In the genomic region with DNA sequence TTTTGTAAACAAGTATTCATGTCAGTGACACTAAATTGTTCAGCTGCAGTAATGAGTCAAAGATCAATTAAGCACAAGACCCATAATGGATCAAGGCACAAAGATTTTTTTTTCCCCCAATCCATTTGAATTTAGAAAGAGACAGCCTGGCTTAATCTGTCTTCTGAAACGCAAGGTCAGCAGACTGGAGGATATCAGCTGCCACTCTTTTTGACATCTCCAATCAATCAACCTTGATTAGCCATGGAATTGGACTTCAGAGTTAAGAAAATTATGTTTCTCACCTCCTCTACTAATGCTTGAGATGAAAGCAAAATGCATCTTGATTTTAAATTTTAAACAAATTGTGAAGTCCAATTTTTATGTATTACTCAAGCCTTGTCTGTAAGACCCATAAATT, we compare ENCODE assay signal across 9 cellular contexts.
"Had no signal": no experiment of that assay in that cellular context is flagged by ENCODE, and none has a peak within 500 bp of the region (broad histone marks: within the 10 kb centered on the region; RNA-seq: fewer than 3 reads in every experiment).

No MANE protein-coding gene starts in this region.

- H3K27ac ChIP-seq: GM23248, HL-60 had no signal

- H3K9me3 Mint-ChIP-seq: H9 had no signal

- H3K27ac Mint-ChIP-seq: H9, IgD-negative memory B cell had no signal

- H3K27me3 Mint-ChIP-seq: IgD-negative memory B cell had no signal

- ATAC-seq: HepG2 had no signal

- H3K9ac ChIP-seq: GM23248 had no signal

- H3K36me3 Mint-ChIP-seq: IgD-negative memory B cell had no signal

- H2AFZ ChIP-seq: GM23248 had no signal

- H3K4me3 ChIP-seq: GM23248 had no signal

- H3K4me3 Mint-ChIP-seq: H9, IgD-negative memory B cell had no signal

- DNase-seq: GM23248, GOT3, H9, HCEC 1CT, KBM-7 had no signal

- FAIRE-seq: H54, HepG2 had no signal

- H3K4me1 Mint-ChIP-seq: H9, IgD-negative memory B cell had no signal
